ENCODE assay signal across 37 cellular contexts in genomic region chr2:221374234-221374633, GRCh38.
DNase-seq lines count a peak whose midpoint lies in the region; ATAC-seq, FAIRE-seq and TF ChIP-seq lines count a peak whose summit lies in the region.
"Had no signal": no experiment of that assay in that cellular context is flagged by ENCODE, and none has a peak within 500 bp of the region (broad histone marks: within the 10 kb centered on the region; RNA-seq: fewer than 3 reads in every experiment).

No MANE protein-coding gene starts in this region.

- ATAC-seq in HepG2 (no peak), right lobe of liver (no peak), IMR-90 (ENCODE audit: low read depth) (no peak)
- no peak for ATAC-seq in stimulated activated naive B cell treated with anti-CD40 and anti-IgM and Interleukin-4, amounts not matched to agents 10 μg/mL and 1 μg/mL and 100 μg/mL, for 72 hours (replicated peaks)
- no peak for ATAC-seq in stimulated activated naive CD8-positive, alpha-beta T cell treated with anti-CD3 and anti-CD28 coated beads, Interleukin-15, amount 100 ng/mL, for 72 hours
- ATAC-seq: A549; CD8-positive, alpha-beta T cell had no signal

- H4K5ac ChIP-seq in IMR-90 (ENCODE audit: low read depth, low read length) (no peak overlapping the region), H1 (ENCODE audit: insufficient read length, low read depth, low read length) (no peak overlapping the region)

- 16% methylated on average over 9 of the region's 9 CpGs for WGBS in HepG2 (ENCODE audit: low lambda C conversion rate)
- WGBS in right lobe of liver (ENCODE audit: insufficient coverage, low coverage, low lambda C conversion rate, missing lambda C conversion rate), result 62% methylated on average over 7 of the region's 9 CpGs
- no CpG with 5 or more reads among the region's 9 CpGs for WGBS in IMR-90 (ENCODE audit: extremely low coverage in 2 of 2, insufficient read length in 1 of 2), 2 experiments
- 94% methylated on average over 9 of the region's 9 CpGs; no CpG with 5 or more reads in 1 of the 2 experiments for WGBS in H1 (ENCODE audit: extremely low coverage in 1 of 2, insufficient coverage in 1 of 2, insufficient read length in 1 of 2, insufficient replicate concordance in 2 of 2, low coverage in 1 of 2, low lambda C conversion rate in 2 of 2, missing lambda C conversion rate in 1 of 2), 2 experiments

- no peak overlapping the region for H3K23ac ChIP-seq in IMR-90 (ENCODE audit: low read depth, low read length)
- H3K23ac ChIP-seq in H1 (ENCODE audit: insufficient read length), result no peak overlapping the region

- peaks cover 2 to 11% of the 10 kb centered on the region in 2 donors for H3K4me1 Mint-ChIP-seq in stimulated activated naive B cell treated with anti-CD40 and anti-IgM and Interleukin-4, amounts not matched to agents 10 μg/mL and 1 μg/mL and 100 μg/mL, for 72 hours
- no peaks in the 10 kb centered on the region for H3K4me1 Mint-ChIP-seq in stimulated activated naive CD8-positive, alpha-beta T cell treated with anti-CD3 and anti-CD28 coated beads, Interleukin-15, amount 100 ng/mL, for 72 hours
- H3K4me1 Mint-ChIP-seq: CD14-positive monocyte; CD4-positive, alpha-beta memory T cell; CD4-positive, CD25-positive, alpha-beta regulatory T cell had no signal

- H2BK20ac ChIP-seq in IMR-90 (ENCODE audit: low read depth, low read length) (no peak overlapping the region), H1 (ENCODE audit: low read length) (no peak overlapping the region)

- FAIRE-seq in HepG2 (lab: Jason Lieb, UNC) (no peak), H1 (lab: Jason Lieb, UNC) (no peak)
- FAIRE-seq: A204.1, A549, D721Med had no signal

- no peak overlapping the region for H2AK9ac ChIP-seq in IMR-90 (replicated peaks; ENCODE audit: low read depth, low read length, poor library complexity)

- H3K36me3 ChIP-seq in HepG2 (replicated peaks in 1 of 2; ENCODE audit: control insufficient read depth in 1 of 2, insufficient read depth in 2 of 2, low read length in 2 of 2) (no peaks in the 10 kb centered on the region), right lobe of liver (no peaks in the 10 kb centered on the region), IMR-90 (ENCODE audit: control insufficient read depth, insufficient read depth, low read length) (no peaks in the 10 kb centered on the region), PC-9 (ENCODE audit: low read depth) (no peaks in the 10 kb centered on the region), H1 (ENCODE audit: control insufficient read depth in 2 of 4, insufficient read depth in 4 of 4, low read length in 3 of 4) (no peaks in the 10 kb centered on the region)
- H3K36me3 ChIP-seq: BE2C; BLaER1; BLaER1 treated with 17β-estradiol and CSF1 and Interleukin-3, amounts not matched to agents 10 nM and 100 nM had no signal

- H3K4me3 Mint-ChIP-seq in stimulated activated naive B cell treated with anti-CD40 and anti-IgM and Interleukin-4, amounts not matched to agents 10 μg/mL and 1 μg/mL and 100 μg/mL, for 72 hours, result no peak overlapping the region
- H3K4me3 Mint-ChIP-seq in stimulated activated naive CD8-positive, alpha-beta T cell treated with anti-CD3 and anti-CD28 coated beads, Interleukin-15, amount 100 ng/mL, for 72 hours, result no peak overlapping the region
- H3K4me3 Mint-ChIP-seq: B cell; CD14-positive monocyte; CD4-positive, alpha-beta memory T cell; CD4-positive, alpha-beta T cell; CD4-positive, CD25-positive, alpha-beta regulatory T cell; CD8-positive, alpha-beta memory T cell; CD8-positive, alpha-beta T cell had no signal

- H4K20me1 ChIP-seq in HepG2 (ENCODE audit: insufficient read depth, low read length) (no peaks in the 10 kb centered on the region), IMR-90 (ENCODE audit: insufficient read depth, low read length) (no peaks in the 10 kb centered on the region), PC-9 (ENCODE audit: insufficient read depth) (no peaks in the 10 kb centered on the region), H1 (replicated peaks in 1 of 2; ENCODE audit: control insufficient read depth in 1 of 2, insufficient read depth in 2 of 2, low read length in 2 of 2) (no peaks in the 10 kb centered on the region)
- H4K20me1 ChIP-seq: BLaER1; BLaER1 treated with 17β-estradiol and CSF1 and Interleukin-3, amounts not matched to agents 10 nM and 100 nM had no signal

- H2BK5ac ChIP-seq in IMR-90 (ENCODE audit: low read depth, low read length, poor library complexity, severe bottlenecking) (no peak overlapping the region), H1 (ENCODE audit: low read depth, low read length) (no peak overlapping the region)

- TF ChIP-seq RAD21 in HepG2 (CRISPR knock-in tag; IDR thresholded peaks at IDR 0.05) (no peak), IMR-90 (IDR thresholded peaks at IDR 0.05; ENCODE audit: low read length) (no peak), H1 (IDR thresholded peaks at IDR 0.05 in 1 of 2, conservative IDR thresholded peaks at IDR 0.05 in 1 of 2; ENCODE audit: low read depth in 2 of 2, low read length in 2 of 2) (no peak)

- H3K27ac ChIP-seq in HepG2 (ENCODE audit: extremely low read length, insufficient read depth, low read length), result no peak overlapping the region
- H3K27ac ChIP-seq in right lobe of liver, result no peak overlapping the region
- no peak overlapping the region for H3K27ac ChIP-seq in IMR-90 (ENCODE audit: insufficient read depth, low read length)
- H3K27ac ChIP-seq in PC-9, result no peak overlapping the region
- H3K27ac ChIP-seq in H1 (ENCODE audit: low read depth, low read length), result no peak overlapping the region
- H3K27ac ChIP-seq: 22Rv1; A549; BLaER1; BLaER1 treated with 17β-estradiol and CSF1 and Interleukin-3, amounts not matched to agents 10 nM and 100 nM; C4-2B had no signal

- H3F3A ChIP-seq in PC-9 (ENCODE audit: insufficient read depth, low read depth), result no peaks in the 10 kb centered on the region

- H2BK12ac ChIP-seq in H1 (ENCODE audit: low read depth, low read length), result no peak overlapping the region

- BruUV-seq in HepG2 (replicated peaks; lab: Mats Ljungman, UMichigan) (no TSS peak), IMR-90 (replicated peaks; lab: Mats Ljungman, UMichigan) (no TSS peak), PC-9 (replicated peaks; lab: Mats Ljungman, UMichigan) (no TSS peak)

- dilution Hi-C loops in IMR-90 (cut with HindIII; ENCODE audit: low sequenced_read_pairs, unreplicated experiment), result no loop called here

- H3K9me3 Mint-ChIP-seq in stimulated activated naive B cell treated with anti-CD40 and anti-IgM and Interleukin-4, amounts not matched to agents 10 μg/mL and 1 μg/mL and 100 μg/mL, for 72 hours, result no peaks in the 10 kb centered on the region
- peaks cover 0 to 6% of the 10 kb centered on the region in 2 donors for H3K9me3 Mint-ChIP-seq in stimulated activated naive CD8-positive, alpha-beta T cell treated with anti-CD3 and anti-CD28 coated beads, Interleukin-15, amount 100 ng/mL, for 72 hours
- H3K9me3 Mint-ChIP-seq: CD4-positive, alpha-beta memory T cell; CD4-positive, alpha-beta T cell; CD8-positive, alpha-beta memory T cell; CD8-positive, alpha-beta T cell had no signal

- H3K56ac ChIP-seq in IMR-90 (ENCODE audit: extremely low read depth, insufficient read depth, low read length), result no peak overlapping the region
- no peak overlapping the region for H3K56ac ChIP-seq in H1 (replicated peaks; ENCODE audit: insufficient read length, low read depth, low read length)

- H3K27me3 Mint-ChIP-seq in stimulated activated naive B cell treated with anti-CD40 and anti-IgM and Interleukin-4, amounts not matched to agents 10 μg/mL and 1 μg/mL and 100 μg/mL, for 72 hours, result peaks cover 25 to 29% of the 10 kb centered on the region in 2 donors
- peaks cover 27% of the 10 kb centered on the region for H3K27me3 Mint-ChIP-seq in stimulated activated naive CD8-positive, alpha-beta T cell treated with anti-CD3 and anti-CD28 coated beads, Interleukin-15, amount 100 ng/mL, for 72 hours

- no peak overlapping the region for H4K8ac ChIP-seq in IMR-90 (ENCODE audit: low read depth in 2 of 2, low read length in 2 of 2)
- H4K8ac ChIP-seq in H1 (ENCODE audit: extremely low read depth, insufficient read depth, low read length), result no peak overlapping the region

- H3K4me2 ChIP-seq in HepG2 (ENCODE audit: low read depth, low read length) (no peak overlapping the region), IMR-90 (ENCODE audit: low read depth, low read length) (no peak overlapping the region), PC-9 (no peak overlapping the region), H1 (ENCODE audit: insufficient read depth in 1 of 2, low read depth in 2 of 2, low read length in 2 of 2) (no peak overlapping the region)
- H3K4me2 ChIP-seq: A549; BLaER1; BLaER1 treated with 17β-estradiol and CSF1 and Interleukin-3, amounts not matched to agents 10 nM and 100 nM had no signal

- in situ Hi-C loops in HepG2 (cut with HindIII; ENCODE audit: extremely low pct_ligation_motif_present, low pct_unique_long_range_greater_than_20kb), result no loop called here
- in situ Hi-C loops in IMR-90 (cut with MboI; ENCODE audit: low sequenced_read_pairs), result no loop called here

- H3K79me1 ChIP-seq in IMR-90 (ENCODE audit: low read depth in 1 of 2, low read length in 2 of 2) (no peaks in the 10 kb centered on the region), H1 (ENCODE audit: low read depth, low read length) (no peaks in the 10 kb centered on the region)

- CTCF ChIA-PET in HepG2 (lab: Yijun Ruan, JAX; ENCODE audit: low intra/inter-chr PET ratio, low total read pairs) (no interaction called here), IMR-90 (lab: Yijun Ruan, JAX) (no interaction called here), PC-9 (lab: Charles Lee) (no interaction called here), H1 (lab: Charles Lee; ENCODE audit: partially characterized antibody) (interaction anchor here (4.6 kb wide), 1 partner anchor 15 kb away, joined by 23 read pairs; no protein-coding TSS in a partner anchor)

- no peak overlapping the region for H2BK120ac ChIP-seq in IMR-90 (ENCODE audit: low read depth, low read length)
- H2BK120ac ChIP-seq in H1 (replicated peaks; ENCODE audit: low read depth, low read length), result no peak overlapping the region

- no peaks in the 10 kb centered on the region for H3K9me1 ChIP-seq in IMR-90 (ENCODE audit: insufficient read depth, low read length)

- POLR2A ChIA-PET in HepG2 (lab: Yijun Ruan, JAX), result no interaction called here
- POLR2A ChIA-PET in IMR-90 (lab: Charles Lee; ENCODE audit: unreplicated experiment), result no interaction called here
- POLR2A ChIA-PET in PC-9 (lab: Charles Lee; ENCODE audit: unreplicated experiment), result no interaction called here
- POLR2A ChIA-PET in H1 (lab: Charles Lee; ENCODE audit: partially characterized antibody), result interaction anchor here (0.6 kb wide), 1 partner anchor 486 kb away, joined by 3 read pairs; no protein-coding TSS in a partner anchor

- H3K27me3 ChIP-seq in HepG2 (ENCODE audit: control insufficient read depth in 1 of 2, insufficient read depth in 2 of 2, low read length in 2 of 2), result peaks cover 0 to 5% of the 10 kb centered on the region in 2 experiments; a peak in 2 of 5 replicates
- H3K27me3 ChIP-seq in right lobe of liver, result no peaks in the 10 kb centered on the region
- H3K27me3 ChIP-seq in IMR-90 (ENCODE audit: control insufficient read depth, insufficient read depth, low read length), result peaks cover 3% of the 10 kb centered on the region
- no peaks in the 10 kb centered on the region for H3K27me3 ChIP-seq in PC-9 (ENCODE audit: insufficient read depth, low read depth)
- no peaks in the 10 kb centered on the region; a peak in 1 of 7 replicates for H3K27me3 ChIP-seq in H1 (replicated peaks in 1 of 4; ENCODE audit: control insufficient read depth in 3 of 4, extremely low read depth in 1 of 4, insufficient read depth in 3 of 4, low read length in 3 of 4)
- H3K27me3 ChIP-seq: BE2C; BLaER1; BLaER1 treated with 17β-estradiol and CSF1 and Interleukin-3, amounts not matched to agents 10 nM and 100 nM had no signal

- H3K4me1 ChIP-seq in HepG2 (ENCODE audit: insufficient read depth, low read length) (no peaks in the 10 kb centered on the region), right lobe of liver (no peaks in the 10 kb centered on the region), IMR-90 (ENCODE audit: control insufficient read depth, insufficient read depth, low read length) (no peaks in the 10 kb centered on the region), PC-9 (replicated peaks; ENCODE audit: insufficient read depth) (no peaks in the 10 kb centered on the region), H1 (replicated peaks in 1 of 4; ENCODE audit: control insufficient read depth in 3 of 4, insufficient read depth in 4 of 4, low read length in 3 of 4) (peaks cover 4 to 12% (median 11%) of the 10 kb centered on the region in 4 experiments)
- H3K4me1 ChIP-seq: A549; BE2C; BLaER1; BLaER1 treated with 17β-estradiol and CSF1 and Interleukin-3, amounts not matched to agents 10 nM and 100 nM; Caco-2 had no signal

- TF ChIP-seq CTCF in HepG2 (CRISPR knock-in tag; IDR thresholded peaks at IDR 0.05) (no peak), right lobe of liver (IDR thresholded peaks at IDR 0.05) (no peak), IMR-90 (conservative IDR thresholded peaks at IDR 0.05; ENCODE audit: low read depth, low read length) (no peak), PC-9 (conservative IDR thresholded peaks at IDR 0.05) (no peak), H1 (IDR thresholded peaks at IDR 0.05; ENCODE audit: control extremely low read depth in 1 of 3, insufficient read depth in 1 of 3, low read depth in 1 of 3, low read length in 3 of 3) (no peak)

- H3K4ac ChIP-seq in IMR-90 (ENCODE audit: low read depth, low read length) (no peak overlapping the region), H1 (replicated peaks; ENCODE audit: insufficient read length, low read depth, low read length) (no peak overlapping the region)

- H3K23me2 ChIP-seq in H1 (ENCODE audit: low read depth, low read length), result no peaks in the 10 kb centered on the region

- H3K14ac ChIP-seq in IMR-90 (replicated peaks; ENCODE audit: low read depth, low read length) (no peak overlapping the region), H1 (ENCODE audit: insufficient read length) (no peak overlapping the region)

- TF ChIP-seq EP300 in HepG2 (IDR thresholded peaks at IDR 0.05; ENCODE audit: low read depth in 2 of 2, low read length in 2 of 2) (no peak), HepG2 (CRISPR knock-in tag; IDR thresholded peaks at IDR 0.05; ENCODE audit: borderline replicate concordance) (no peak), H1 (IDR thresholded peaks at IDR 0.05; ENCODE audit: borderline replicate concordance in 1 of 2, low read depth in 2 of 2, low read length in 2 of 2) (no peak)

- H3K4me3 ChIP-seq in HepG2 (replicated peaks in 1 of 3; ENCODE audit: insufficient read depth in 1 of 3, low read depth in 2 of 3, low read length in 3 of 3) (no peak overlapping the region), right lobe of liver (no peak overlapping the region), IMR-90 (ENCODE audit: insufficient read depth, low read depth, low read length) (no peak overlapping the region), PC-9 (no peak overlapping the region), H1 (ENCODE audit: extremely low read depth in 1 of 4, insufficient read depth in 2 of 4, low read depth in 3 of 4, low read length in 4 of 4) (no peak overlapping the region)
- H3K4me3 ChIP-seq: A549; BLaER1; BLaER1 treated with 17β-estradiol and CSF1 and Interleukin-3, amounts not matched to agents 10 nM and 100 nM had no signal

- DNase-seq in HepG2 (ENCODE audit: low spot score), result no peak
- DNase-seq in right lobe of liver, result no peak
- no peak for DNase-seq in IMR-90
- no peak for DNase-seq in PC-9
- no peak for DNase-seq in H1 (ENCODE audit: low read depth in 1 of 2, low spot score in 2 of 2)
- no peak for DNase-seq in stimulated activated naive B cell treated with anti-CD40 and anti-IgM and Interleukin-4, amounts not matched to agents 10 μg/mL and 1 μg/mL and 100 μg/mL, for 72 hours
- no peak for DNase-seq in stimulated activated naive CD8-positive, alpha-beta T cell treated with anti-CD3 and anti-CD28 coated beads, Interleukin-15, amount 100 ng/mL, for 72 hours
- no peak for DNase-seq in NCI-H510A treated with DMSO at 0.1 percent for 48 hours (lab: John Stamatoyannopoulos, UW)
- DNase-seq: 8988T; ACHN; AML-193; BE2C; C1 segment of cervical spinal cord; Caco-2; Calu3; CD4-positive, alpha-beta memory T cell; CD4-positive, alpha-beta T cell; CD4-positive, CD25-positive, alpha-beta regulatory T cell; CD8-positive, alpha-beta memory T cell; CD8-positive, alpha-beta T cell; COR-L47; DMS 273 treated with DMSO at 0.1 percent for 48 hours; DMS153; DMS53; DMS79; DMS79 treated with DMSO at 0.1 percent for 48 hours; DND-41; EL had no signal

- no peak overlapping the region for H3K18ac ChIP-seq in IMR-90 (ENCODE audit: low read depth, low read length)
- no peak overlapping the region for H3K18ac ChIP-seq in H1 (ENCODE audit: extremely low read depth, low read length)

- H3K79me2 ChIP-seq in HepG2 (ENCODE audit: insufficient read depth, low read length), result no peaks in the 10 kb centered on the region
- no peaks in the 10 kb centered on the region for H3K79me2 ChIP-seq in PC-9 (ENCODE audit: low read depth)
- H3K79me2 ChIP-seq in H1 (ENCODE audit: control insufficient read depth in 1 of 2, insufficient read depth in 2 of 2, low read length in 2 of 2), result no peaks in the 10 kb centered on the region

- intact Hi-C loops in HepG2 (cut with micrococcal nuclease; ENCODE audit: unreplicated experiment), result no loop called here
- intact Hi-C loops in right lobe of liver (cut with DNase I), result no loop called here
- intact Hi-C loops in IMR-90 (cut with micrococcal nuclease), result no loop called here
- intact Hi-C loops in PC-9 (cut with micrococcal nuclease; ENCODE audit: unreplicated experiment), result loop anchor here (5.0 kb wide), 1 partner anchor 198 kb away; the partner anchor contains the start of gene EPHA4

- TF ChIP-seq POLR2A in HepG2 (IDR thresholded peaks at IDR 0.05; ENCODE audit: insufficient read depth in 1 of 2, low read depth in 2 of 2, low read length in 2 of 2) (no peak), right lobe of liver (IDR thresholded peaks at IDR 0.05) (no peak), IMR-90 (IDR thresholded peaks at IDR 0.05; ENCODE audit: low read depth, low read length) (no peak), H1 (IDR thresholded peaks at IDR 0.05; ENCODE audit: control extremely low read depth in 1 of 2, low read depth in 2 of 2, low read length in 2 of 2) (no peak)

- no peak overlapping the region for H3K9ac ChIP-seq in HepG2 (ENCODE audit: insufficient read depth, low read depth, low read length)
- no peak overlapping the region for H3K9ac ChIP-seq in IMR-90 (ENCODE audit: low read depth, low read length)
- H3K9ac ChIP-seq in H1 (replicated peaks in 1 of 4; ENCODE audit: extremely low read depth in 1 of 4, low read depth in 3 of 4, low read length in 3 of 4), result no peak overlapping the region
- H3K9ac ChIP-seq: BLaER1; BLaER1 treated with 17β-estradiol and CSF1 and Interleukin-3, amounts not matched to agents 10 nM and 100 nM had no signal

- no peak overlapping the region for H2BK15ac ChIP-seq in IMR-90 (ENCODE audit: low read depth, low read length)
- H2BK15ac ChIP-seq in H1 (ENCODE audit: low read length), result no peak overlapping the region

- no peak overlapping the region for H3K27ac Mint-ChIP-seq in stimulated activated naive B cell treated with anti-CD40 and anti-IgM and Interleukin-4, amounts not matched to agents 10 μg/mL and 1 μg/mL and 100 μg/mL, for 72 hours
- no peak overlapping the region for H3K27ac Mint-ChIP-seq in stimulated activated naive CD8-positive, alpha-beta T cell treated with anti-CD3 and anti-CD28 coated beads, Interleukin-15, amount 100 ng/mL, for 72 hours
- H3K27ac Mint-ChIP-seq: B cell; CD14-positive monocyte; CD4-positive, alpha-beta memory T cell; CD4-positive, alpha-beta T cell; CD4-positive, CD25-positive, alpha-beta regulatory T cell; CD8-positive, alpha-beta memory T cell; CD8-positive, alpha-beta T cell had no signal

- H4K91ac ChIP-seq in IMR-90 (ENCODE audit: insufficient read depth, low read depth, low read length), result no peak overlapping the region
- H4K91ac ChIP-seq in H1 (replicated peaks; ENCODE audit: insufficient read length, low read length), result no peak overlapping the region

- no peaks in the 10 kb centered on the region for H3K36me3 Mint-ChIP-seq in stimulated activated naive B cell treated with anti-CD40 and anti-IgM and Interleukin-4, amounts not matched to agents 10 μg/mL and 1 μg/mL and 100 μg/mL, for 72 hours
- H3K36me3 Mint-ChIP-seq: CD14-positive monocyte; CD4-positive, alpha-beta memory T cell; CD4-positive, CD25-positive, alpha-beta regulatory T cell; CD8-positive, alpha-beta T cell had no signal

- H2AK5ac ChIP-seq in IMR-90 (ENCODE audit: low read depth, low read length) (no peak overlapping the region), H1 (ENCODE audit: low read depth, low read length) (no peak overlapping the region)

- no peak overlapping the region for H2AFZ ChIP-seq in HepG2 (ENCODE audit: low read length)
- H2AFZ ChIP-seq in IMR-90 (replicated peaks; ENCODE audit: low read length, poor library complexity), result no peak overlapping the region
- H2AFZ ChIP-seq in PC-9, result 0 out of 2 replicates have a peak overlapping the region, but pooled peaks have one; percentile 8
- no peak overlapping the region for H2AFZ ChIP-seq in H1 (ENCODE audit: low read length)

- no peaks in the 10 kb centered on the region for H3K9me2 ChIP-seq in PC-9 (ENCODE audit: insufficient read depth)

- H3K9me3 ChIP-seq in HepG2 (ENCODE audit: low read length) (no peaks in the 10 kb centered on the region), right lobe of liver (no peaks in the 10 kb centered on the region), IMR-90 (ENCODE audit: control insufficient read depth, insufficient read depth, low read length) (no peaks in the 10 kb centered on the region), PC-9 (ENCODE audit: insufficient read depth, low read depth) (no peaks in the 10 kb centered on the region), H1 (ENCODE audit: insufficient read depth in 2 of 2, low read depth in 1 of 2, low read length in 1 of 2) (no peaks in the 10 kb centered on the region)
- H3K9me3 ChIP-seq: A549; BE2C; BLaER1; BLaER1 treated with 17β-estradiol and CSF1 and Interleukin-3, amounts not matched to agents 10 nM and 100 nM; Caco-2 had no signal

Comparison
In these comparisons a context has a peak if more than half of its experiments do, and no peak if none do; other contexts are left out.
1. Of the 41 proteins assayed by ChIP-seq in both HepG2 and H1: peak only in HepG2: none; only in H1: none; in both: CEBPB; in neither: 40.